Comparison of ENCODE assay signal across 13 cellular contexts in the genomic region with DNA sequence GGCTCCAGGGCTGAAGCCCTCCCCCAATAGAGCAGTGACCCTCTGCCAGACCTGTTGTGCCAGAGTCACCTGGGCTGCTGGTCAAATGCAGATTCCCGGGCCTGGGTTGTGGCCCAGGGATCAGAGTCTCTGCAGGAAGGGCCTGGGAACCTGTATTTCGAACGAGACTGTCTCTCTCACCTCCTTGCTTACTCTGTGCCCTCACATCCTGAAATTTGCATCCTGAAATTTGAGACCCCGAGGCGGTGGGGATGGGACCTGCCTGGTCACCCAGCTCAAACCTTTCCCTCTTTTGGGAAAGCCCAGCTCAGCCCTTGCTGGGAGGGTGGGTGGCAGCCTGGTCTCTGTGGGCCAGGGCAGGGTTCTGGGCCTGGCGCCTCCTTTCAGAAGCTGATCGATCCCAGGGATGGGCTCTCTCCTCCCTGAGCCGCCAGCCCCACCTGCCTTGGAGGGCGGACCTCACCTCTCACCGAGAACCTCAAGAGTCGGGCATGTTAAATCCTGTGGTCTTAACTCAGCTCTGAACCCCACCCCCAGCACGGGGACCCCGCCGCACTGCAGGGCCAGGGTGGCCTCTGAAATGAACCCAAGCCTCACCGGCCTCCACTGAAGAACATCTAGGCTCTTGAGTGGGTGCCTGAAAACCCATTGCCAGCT.
"Had no signal": no experiment of that assay in that cellular context is flagged by ENCODE, and none has a peak within 500 bp of the region (broad histone marks: within the 10 kb centered on the region; RNA-seq: fewer than 3 reads in every experiment).

No MANE protein-coding gene starts in this region.

- H3K27me3 ChIP-seq: adrenal gland, gastroesophageal sphincter, ovary, testis had no signal

- H3K27ac ChIP-seq: adrenal gland, gastroesophageal sphincter, lower lobe of right lung, ovary, testis had no signal

- H3K36me3 ChIP-seq: adrenal gland, gastroesophageal sphincter, lower lobe of right lung, ovary had no signal

- H3K27me3 Mint-ChIP-seq: effector memory CD8-positive, alpha-beta T cell had no signal

- H3K4me3 ChIP-seq: adrenal gland, gastroesophageal sphincter, lower lobe of right lung, mucosa of descending colon, ovary, testis had no signal

- H3K9me3 Mint-ChIP-seq: effector memory CD8-positive, alpha-beta T cell had no signal

- ATAC-seq: gastroesophageal sphincter, lower lobe of right lung had no signal

- H3K9me3 ChIP-seq: adrenal gland, gastroesophageal sphincter, lower lobe of right lung, mucosa of descending colon, ovary, testis had no signal

- DNase-seq: activated CD4-positive, alpha-beta T cell treated with anti-CD3 and anti-CD28 coated beads, Interleukin-2, amount 50 U/mL, for 4 hours; activated CD4-positive, CD25-positive, alpha-beta regulatory T cell treated with anti-CD3 and anti-CD28 coated beads, Interleukin-2, amount 50 U/mL, for 72 hours; activated naive CD4-positive, alpha-beta T cell treated with Interleukin-2 at 50 U/mL for 16 hours; lower lobe of right lung; mucosa of descending colon; stimulated activated CD4-positive, alpha-beta T cell treated with anti-CD3 and anti-CD28 coated beads, Interleukin-12 subunit alpha, Interleukin-12 subunit beta, amount 100 ng/mL, for 4 hours; stimulated activated naive CD8-positive, alpha-beta T cell treated with anti-CD3 and anti-CD28 coated beads, Interleukin-15, Interleukin-2, amounts not matched to agents 100 U/mL and 50 U/mL, for 24 hours; SW 1271; testis had no signal
